Comparison of ENCODE assay signal across 8 cellular contexts in the genomic region with DNA sequence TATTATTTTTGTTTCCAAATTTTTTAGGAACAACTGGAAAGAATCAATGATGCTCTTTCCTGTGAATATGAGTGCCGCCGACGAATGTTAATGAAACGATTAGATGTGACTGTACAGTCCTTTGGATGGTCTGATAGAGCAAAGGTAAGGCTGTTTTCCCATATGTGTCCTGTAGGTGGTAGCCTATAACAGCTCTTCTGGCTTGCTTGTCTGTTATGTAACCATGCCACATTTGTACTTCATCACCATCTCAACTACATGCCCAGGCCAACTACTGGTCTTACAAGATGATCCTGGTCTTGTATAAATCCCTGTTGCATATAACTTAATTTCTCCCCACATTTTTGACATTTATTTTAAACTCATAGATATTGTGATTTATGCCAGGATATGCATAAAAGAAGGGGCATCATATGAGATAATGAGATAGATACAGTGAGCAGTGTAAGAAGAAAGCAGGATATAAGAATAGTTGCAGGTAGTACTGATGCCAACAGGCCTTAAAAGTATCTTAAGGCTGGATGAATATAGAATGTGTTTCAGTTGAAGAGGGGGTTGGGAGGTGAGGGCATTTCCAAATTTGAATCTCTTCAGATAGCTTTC. TPM values are rescaled to one million over a fixed set of nuclear protein-coding genes. Genes with fewer than 3 reads are reported as not detected.
DNase-seq lines count a peak whose midpoint lies in the region; ATAC-seq and TF ChIP-seq lines count a peak whose summit lies in the region.

No MANE protein-coding gene starts in this region.

- H3K27me3 ChIP-seq in OCI-LY1 (ENCODE audit: insufficient read depth, low read length) (no peaks in the 10 kb centered on the region), brain microvascular endothelial cell (replicated peaks) (no peaks in the 10 kb centered on the region)

- H3K79me2 ChIP-seq in OCI-LY1 (ENCODE audit: insufficient read depth, low read length): no peaks in the 10 kb centered on the region

- no peak overlapping the region for H3K4me3 Mint-ChIP-seq in immature natural killer cell

- H3K36me3 ChIP-seq in OCI-LY1 (ENCODE audit: insufficient read depth, low read length) (peaks cover 59% of the 10 kb centered on the region), brain microvascular endothelial cell (replicated peaks) (peaks cover 8% of the 10 kb centered on the region)

- H2AFZ ChIP-seq in OCI-LY1 (ENCODE audit: low read length): no peak overlapping the region

- H3K4me2 ChIP-seq in OCI-LY1 (ENCODE audit: low read length): no peak overlapping the region

- in situ Hi-C loops in brain microvascular endothelial cell (cut with HindIII; ENCODE audit: low pct_ligation_motif_present, low sequenced_read_pairs): no loop called here

- peak; percentile 31 for DNase-seq in activated gamma-delta T cell treated with Interleukin-2 at 50 U/mL for 16 hours
- DNase-seq in activated gamma-delta T cell (lab: John Stamatoyannopoulos, UW): no peak
- peak; percentile 59 for DNase-seq in brain microvascular endothelial cell
- peak; percentile 39 to 63 (median 56) for DNase-seq in immature natural killer cell
- peak; percentile 4 for DNase-seq in stimulated activated naive CD4-positive, alpha-beta T cell treated with Interleukin-2 at 50 U/mL for 16 hours (lab: John Stamatoyannopoulos, UW)

- H3K9me3 Mint-ChIP-seq in immature natural killer cell: no peaks in the 10 kb centered on the region

- peaks cover 0 to 2% of the 10 kb centered on the region in 2 donors for H3K4me1 Mint-ChIP-seq in immature natural killer cell

- no peaks in the 10 kb centered on the region for H3K9me2 ChIP-seq in OCI-LY1 (ENCODE audit: low read depth, low read length)

- peaks cover 0 to 19% (median 18%) of the 10 kb centered on the region in 3 donors for H3K36me3 Mint-ChIP-seq in immature natural killer cell

- no peaks in the 10 kb centered on the region for H4K20me1 ChIP-seq in OCI-LY1 (ENCODE audit: insufficient read depth, low read length)

- H3F3A ChIP-seq in OCI-LY1 (ENCODE audit: insufficient read depth, low read length): 0 out of 2 replicates have a peak, but pooled peaks cover 3% of the 10 kb centered on the region

- H3K4me3 ChIP-seq in OCI-LY1 (ENCODE audit: low read depth, low read length, poor library complexity, severe bottlenecking): no peak overlapping the region
- no peak overlapping the region for H3K4me3 ChIP-seq in brain microvascular endothelial cell (ENCODE audit: low read depth, low read length)

- H3K27me3 Mint-ChIP-seq in immature natural killer cell (ENCODE audit: low read depth in 3 of 3): no peaks in the 10 kb centered on the region

- no peaks in the 10 kb centered on the region for H3K9me3 ChIP-seq in OCI-LY1 (ENCODE audit: low read length)

- peak; percentile 86 for ATAC-seq in GM21515 (IDR thresholded peaks at IDR 0.05; ENCODE audit: unreplicated experiment)
- ATAC-seq in HG03575 (IDR thresholded peaks at IDR 0.05; ENCODE audit: extremely low read depth, insufficient number of reproducible peaks, low FRiP score, unreplicated experiment): peak; percentile 83

- TF ChIP-seq CTCF in OCI-LY1 (IDR thresholded peaks at IDR 0.05; ENCODE audit: low read length): peak; percentile 78
- TF ChIP-seq CTCF in brain microvascular endothelial cell (IDR thresholded peaks at IDR 0.05; ENCODE audit: low read depth, low read length, missing control alignments): peak; percentile 76

- no peaks in the 10 kb centered on the region for H3K4me1 ChIP-seq in OCI-LY1 (ENCODE audit: insufficient read depth, low read length, severe bottlenecking)

- no peak overlapping the region for H3K9ac ChIP-seq in OCI-LY1 (ENCODE audit: low read length)

- no peak overlapping the region for H3K27ac ChIP-seq in OCI-LY1 (ENCODE audit: low read depth, low read length, poor library complexity, severe bottlenecking)
- no peak overlapping the region for H3K27ac ChIP-seq in brain microvascular endothelial cell

- peak overlapping the region in 4 of 6 donors; percentile 2 to 54 (median 37) for H3K27ac Mint-ChIP-seq in immature natural killer cell

RNA-seq across cellular contexts. Expression of a gene that starts 20.3 kb away (rescaled TPM):
- 1 to 10 TPM; 1.6 to 7.0 (median 4.0) TPM for polyA plus RNA-seq in immature natural killer cell
